Comparison of ENCODE assay signal across 22 cellular contexts in genomic region chr20:63087236-63087871, GRCh38.
A peak's percentile ranks its signal among the peaks of the same experiment; 100 is the strongest.
DNase-seq lines count a peak whose midpoint lies in the region; ATAC-seq and TF ChIP-seq lines count a peak whose summit lies in the region.
"Had no signal": no experiment of that assay in that cellular context is flagged by ENCODE, and none has a peak within 500 bp of the region (broad histone marks: within the 10 kb centered on the region; RNA-seq: fewer than 3 reads in every experiment).

No MANE protein-coding gene starts in this region.

- H3K4me3 ChIP-seq in H7 (ENCODE audit: insufficient read depth, low read depth, low read length): no peak overlapping the region
- H3K4me3 ChIP-seq in left ventricle myocardium inferior: no peak overlapping the region
- H3K4me3 ChIP-seq: GM12878, GM23248, hepatocyte, SJSA1 had no signal

- H3K9me3 ChIP-seq in left ventricle myocardium inferior (replicated peaks): no peaks in the 10 kb centered on the region
- H3K9me3 ChIP-seq: SJSA1 had no signal

- no peak overlapping the region for H3K27ac ChIP-seq in left ventricle myocardium inferior (replicated peaks)
- H3K27ac ChIP-seq: GM23248, hepatocyte, KMS-11, SJSA1 had no signal

- H3K4me1 ChIP-seq in left ventricle myocardium inferior: no peaks in the 10 kb centered on the region
- H3K4me1 ChIP-seq: SJSA1 had no signal

- intact Hi-C loops in left ventricle myocardium inferior (cut with micrococcal nuclease) (no loop called here), sciatic nerve (cut with DNase I) (no loop called here)

- H3K27me3 ChIP-seq in H7 (ENCODE audit: control insufficient read depth, insufficient read depth, low read length): no peaks in the 10 kb centered on the region
- peaks cover 100% of the 10 kb centered on the region for H3K27me3 ChIP-seq in left ventricle myocardium inferior (ENCODE audit: low read depth)
- H3K27me3 ChIP-seq: hepatocyte had no signal

- DNase-seq in H7: peak; percentile 47
- DNase-seq in RPMI8226: peak; percentile 45
- DNase-seq in left ventricle myocardium inferior: peak; percentile 3
- DNase-seq in sciatic nerve (ENCODE audit: low spot score): peak; percentile 41
- DNase-seq in NOMO-1 (lab: John Stamatoyannopoulos, UW; ENCODE audit: unreplicated experiment in 2 of 2): no peak
- no peak for DNase-seq in COR-L47 (lab: John Stamatoyannopoulos, UW)
- DNase-seq in HCEC 1CT: no peak
- DNase-seq: activated CD4-positive, alpha-beta T cell treated with anti-CD3 and anti-CD28 coated beads for 4 hours; activated T-cell treated with anti-CD3 and anti-CD28 coated beads, Interleukin-2, amount 50 U/mL, for 1 hour; central memory CD4-positive, alpha-beta T cell; DMS 273 treated with DMSO at 0.1 percent for 48 hours; GDM1; GM23248; NCI-H1092; NCI-H524; nucleus accumbens; stimulated activated CD4-positive, alpha-beta T cell treated with anti-CD3 and anti-CD28 coated beads, Interleukin-2, amount 100 ng/mL, for 48 hours; substantia nigra had no signal

- no peaks in the 10 kb centered on the region for H3K36me3 ChIP-seq in H7 (replicated peaks; ENCODE audit: control insufficient read depth, insufficient read depth, low read length)
- no peaks in the 10 kb centered on the region for H3K36me3 ChIP-seq in left ventricle myocardium inferior
- H3K36me3 ChIP-seq: SJSA1 had no signal

- no peak for ATAC-seq in sciatic nerve
- ATAC-seq: GM12878 had no signal

- no peak for TF ChIP-seq CTCF in left ventricle myocardium inferior (IDR thresholded peaks at IDR 0.05; ENCODE audit: borderline replicate concordance)

Comparison
In these comparisons a context has a peak if more than half of its experiments do, and no peak if none do; other contexts are left out.
1. DNase-seq: peak in H7 (single experiment), RPMI8226 (single experiment), left ventricle myocardium inferior (single experiment) and sciatic nerve (single experiment); none in NOMO-1 (0 of 2), COR-L47 (single experiment) and HCEC 1CT (single experiment).